Comparison of ENCODE assay signal across 15 cellular contexts in the genomic region with DNA sequence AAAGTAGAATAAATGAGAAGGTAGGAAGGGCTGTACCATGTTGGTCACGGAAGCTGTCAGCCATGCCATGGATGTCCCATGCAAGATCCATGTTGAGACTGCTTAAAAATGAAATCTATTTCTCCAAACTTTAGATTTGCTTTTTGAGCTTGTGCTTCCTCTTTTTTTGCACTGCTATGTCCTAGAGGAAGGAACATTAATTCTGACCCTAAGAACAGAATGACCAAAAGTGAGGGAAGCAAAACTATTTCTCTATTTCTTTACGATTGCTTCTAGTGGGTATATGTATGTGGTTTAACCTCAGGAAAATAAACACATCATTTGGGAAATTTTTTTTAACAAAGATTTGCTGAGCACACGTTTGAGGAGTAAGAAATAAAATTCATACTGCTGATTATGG.
DNase-seq lines count a peak whose midpoint lies in the region; ATAC-seq and TF ChIP-seq lines count a peak whose summit lies in the region.
"Had no signal": no experiment of that assay in that cellular context is flagged by ENCODE, and none has a peak within 500 bp of the region (broad histone marks: within the 10 kb centered on the region; RNA-seq: fewer than 3 reads in every experiment).

No MANE protein-coding gene starts in this region.

- no peak for ATAC-seq in activated T-cell treated with anti-CD3 and anti-CD28 coated beads, Interleukin-2, amount 50 U/mL, for 72 hours (replicated peaks in 1 of 2)
- ATAC-seq in stimulated activated naive B cell treated with anti-CD40 and anti-IgM and Interleukin-4, amounts not matched to agents 10 μg/mL and 1 μg/mL and 100 μg/mL, for 72 hours (replicated peaks), result peak in 1 of 2 donors; percentile 68

- peak overlapping the region; percentile 51 for H3K27ac ChIP-seq in SK-N-MC
- H3K27ac ChIP-seq in esophagus muscularis mucosa (replicated peaks in 1 of 4), result peak overlapping the region in 3 of 4 donors; percentile 15 to 28 (median 25)

- H3K9me3 ChIP-seq in SK-N-MC (ENCODE audit: low read depth, low read length) (no peaks in the 10 kb centered on the region), esophagus muscularis mucosa (no peaks in the 10 kb centered on the region)

- TF ChIP-seq EP300 in esophagus muscularis mucosa (IDR thresholded peaks at IDR 0.05), result no peak

- no peak for DNase-seq in activated T-cell treated with anti-CD3 and anti-CD28 coated beads, Interleukin-2, amount 50 U/mL, for 72 hours
- DNase-seq in activated T-cell treated with anti-CD3 and anti-CD28 coated beads, Interleukin-2, amount 50 U/mL, for 1 hour, result no peak
- DNase-seq in SK-N-MC (ENCODE audit: low read depth, low spot score) (no peak), esophagus muscularis mucosa (ENCODE audit: extremely low spot score) (no peak), NCI-H526 treated with DMSO at 0.1 percent for 48 hours (lab: John Stamatoyannopoulos, UW) (no peak), cerebellum (ENCODE audit: low spot score) (no peak)
- DNase-seq in stimulated activated naive B cell treated with anti-CD40 and anti-IgM and Interleukin-4, amounts not matched to agents 10 μg/mL and 1 μg/mL and 100 μg/mL, for 72 hours, result no peak
- DNase-seq in activated CD4-positive, alpha-beta T cell treated with anti-CD3 and anti-CD28 coated beads for 4 hours, result no peak
- DNase-seq: activated CD8-positive, alpha-beta memory T cell treated with anti-CD3 and anti-CD28 coated beads, Interleukin-2, amount 50 U/mL, for 4 hours; H9; mesendoderm; NCI-H187 treated with DMSO at 0.1 percent for 48 hours; NCI-H526; SHP77 treated with DMSO at 0.1 percent for 48 hours had no signal

- H3K36me3 ChIP-seq in SK-N-MC (ENCODE audit: insufficient read depth, low read length) (peaks cover 65% of the 10 kb centered on the region), esophagus muscularis mucosa (peaks cover 29 to 71% (median 49%) of the 10 kb centered on the region in 4 donors)

- H3K27me3 ChIP-seq in esophagus muscularis mucosa, result no peaks in the 10 kb centered on the region

- TF ChIP-seq POLR2A in esophagus muscularis mucosa (IDR thresholded peaks at IDR 0.05; ENCODE audit: low read depth), result no peak

- H3K4me1 Mint-ChIP-seq in activated T-cell treated with anti-CD3 and anti-CD28 coated beads, Interleukin-2, amount 50 U/mL, for 72 hours (ENCODE audit: low read depth), result peaks cover 55% of the 10 kb centered on the region
- peaks cover 16 to 37% of the 10 kb centered on the region in 2 donors for H3K4me1 Mint-ChIP-seq in stimulated activated naive B cell treated with anti-CD40 and anti-IgM and Interleukin-4, amounts not matched to agents 10 μg/mL and 1 μg/mL and 100 μg/mL, for 72 hours

- H3K4me1 ChIP-seq in esophagus muscularis mucosa, result peaks cover 0 to 23% (median 16%) of the 10 kb centered on the region in 4 donors

- peaks cover 27 to 54% of the 10 kb centered on the region in 2 donors for H3K36me3 Mint-ChIP-seq in activated T-cell treated with anti-CD3 and anti-CD28 coated beads, Interleukin-2, amount 50 U/mL, for 72 hours (ENCODE audit: insufficient read depth in 2 of 2)
- H3K36me3 Mint-ChIP-seq in stimulated activated naive B cell treated with anti-CD40 and anti-IgM and Interleukin-4, amounts not matched to agents 10 μg/mL and 1 μg/mL and 100 μg/mL, for 72 hours, result peaks cover 45 to 65% of the 10 kb centered on the region in 2 donors

- H3K4me3 Mint-ChIP-seq in activated T-cell treated with anti-CD3 and anti-CD28 coated beads, Interleukin-2, amount 50 U/mL, for 72 hours, result no peak overlapping the region
- no peak overlapping the region for H3K4me3 Mint-ChIP-seq in stimulated activated naive B cell treated with anti-CD40 and anti-IgM and Interleukin-4, amounts not matched to agents 10 μg/mL and 1 μg/mL and 100 μg/mL, for 72 hours
- H3K4me3 Mint-ChIP-seq: H9 had no signal

- peak overlapping the region; percentile 89 for H3K27ac Mint-ChIP-seq in activated T-cell treated with anti-CD3 and anti-CD28 coated beads, Interleukin-2, amount 50 U/mL, for 72 hours
- peak overlapping the region; percentile 79 for H3K27ac Mint-ChIP-seq in stimulated activated naive B cell treated with anti-CD40 and anti-IgM and Interleukin-4, amounts not matched to agents 10 μg/mL and 1 μg/mL and 100 μg/mL, for 72 hours
- H3K27ac Mint-ChIP-seq: H9 had no signal

- H3K9me3 Mint-ChIP-seq in activated T-cell treated with anti-CD3 and anti-CD28 coated beads, Interleukin-2, amount 50 U/mL, for 72 hours, result no peaks in the 10 kb centered on the region
- H3K9me3 Mint-ChIP-seq in stimulated activated naive B cell treated with anti-CD40 and anti-IgM and Interleukin-4, amounts not matched to agents 10 μg/mL and 1 μg/mL and 100 μg/mL, for 72 hours, result no peaks in the 10 kb centered on the region
- H3K9me3 Mint-ChIP-seq: H9 had no signal

- TF ChIP-seq CTCF in esophagus muscularis mucosa (IDR thresholded peaks at IDR 0.05), result no peak

- WGBS in esophagus muscularis mucosa, result 78% methylated on average over 3 of the region's 3 CpGs

- no peak overlapping the region for H3K4me3 ChIP-seq in SK-N-MC
- H3K4me3 ChIP-seq in esophagus muscularis mucosa, result no peak overlapping the region
- H3K4me3 ChIP-seq: skin epidermis had no signal

- no peaks in the 10 kb centered on the region for H3K27me3 Mint-ChIP-seq in activated T-cell treated with anti-CD3 and anti-CD28 coated beads, Interleukin-2, amount 50 U/mL, for 72 hours (ENCODE audit: low read depth)
- no peaks in the 10 kb centered on the region for H3K27me3 Mint-ChIP-seq in stimulated activated naive B cell treated with anti-CD40 and anti-IgM and Interleukin-4, amounts not matched to agents 10 μg/mL and 1 μg/mL and 100 μg/mL, for 72 hours

- H3K9ac ChIP-seq in SK-N-MC (ENCODE audit: insufficient read length), result no peak overlapping the region

- intact Hi-C loops in esophagus muscularis mucosa (cut with DNase I), result no loop called here
